In genomic region chr7:379456-380225, GRCh38 we compare ENCODE assay signal across 10 cellular contexts.
DNase-seq lines count a peak whose midpoint lies in the region; ATAC-seq and TF ChIP-seq lines count a peak whose summit lies in the region.
"Had no signal": no experiment of that assay in that cellular context is flagged by ENCODE, and none has a peak within 500 bp of the region (broad histone marks: within the 10 kb centered on the region; RNA-seq: fewer than 3 reads in every experiment).

No MANE protein-coding gene starts in this region.

- no peak for TF ChIP-seq CTCF in BJ (IDR thresholded peaks at IDR 0.05; ENCODE audit: insufficient read depth, low read depth, low read length)
- TF ChIP-seq CTCF in natural killer cell (IDR thresholded peaks at IDR 0.05) = no peak

- DNase-seq in BJ (ENCODE audit: low read depth) (no peak), natural killer cell (peak; percentile 17)
- no peak for DNase-seq in stimulated activated CD8-positive, alpha-beta memory T cell treated with anti-CD3 and anti-CD28 coated beads, Interleukin-4, amount 100 ng/mL, for 48 hours
- DNase-seq in activated T-helper 1 cell treated with anti-CD3 and anti-CD28 coated beads, Interleukin-12 subunit alpha, Interleukin-12 subunit beta, Interleukin-2, Interleukin-4 antibody, amounts not matched to agents 30 ng/mL and 10 ng/mL and 1 ng/mL, durations not matched to agents 14 hours and 24 hours and 36 hours (ENCODE audit: low spot score) = no peak

- H3K9me3 ChIP-seq in HUES48 (ENCODE audit: control insufficient read depth, insufficient read depth, low read length) = no peaks in the 10 kb centered on the region
- H3K9me3 ChIP-seq: neutrophil had no signal

- no peak overlapping the region for H3K27ac ChIP-seq in HUES48 (ENCODE audit: low read depth, low read length)
- H3K27ac ChIP-seq: body of pancreas, neutrophil had no signal

- peak overlapping the region; percentile 72 for H3K4me3 Mint-ChIP-seq in natural killer cell
- H3K4me3 Mint-ChIP-seq in activated T-helper 1 cell treated with anti-CD3 and anti-CD28 coated beads, Interleukin-12 subunit alpha, Interleukin-12 subunit beta, Interleukin-2, Interleukin-4 antibody, amounts not matched to agents 30 ng/mL and 10 ng/mL and 1 ng/mL, durations not matched to agents 14 hours and 24 hours and 36 hours = no peak overlapping the region

- intact Hi-C loops in natural killer cell (cut with micrococcal nuclease) = no loop called here
- intact Hi-C loops in activated T-helper 1 cell treated with anti-CD3 and anti-CD28 coated beads, Interleukin-12 subunit alpha, Interleukin-12 subunit beta, Interleukin-2, Interleukin-4 antibody, amounts not matched to agents 30 ng/mL and 10 ng/mL and 1 ng/mL, durations not matched to agents 14 hours and 24 hours and 36 hours (cut with micrococcal nuclease) = no loop called here

- peaks cover 13 to 16% of the 10 kb centered on the region in 2 donors for H3K27me3 Mint-ChIP-seq in natural killer cell (ENCODE audit: low read depth in 2 of 2)
- peaks cover 21% of the 10 kb centered on the region for H3K27me3 Mint-ChIP-seq in activated T-helper 1 cell treated with anti-CD3 and anti-CD28 coated beads, Interleukin-12 subunit alpha, Interleukin-12 subunit beta, Interleukin-2, Interleukin-4 antibody, amounts not matched to agents 30 ng/mL and 10 ng/mL and 1 ng/mL, durations not matched to agents 14 hours and 24 hours and 36 hours (ENCODE audit: insufficient read depth)

- H3K4me3 ChIP-seq in BJ (ENCODE audit: low read depth, low read length) = peak overlapping the region; percentile 16
- peak overlapping the region; percentile 53 for H3K4me3 ChIP-seq in HUES48 (ENCODE audit: low read depth, low read length)
- H3K4me3 ChIP-seq: body of pancreas had no signal

- POLR2A ChIA-PET in BJ (lab: Charles Lee) = no interaction called here

- H3K9ac ChIP-seq in HUES48 (ENCODE audit: low read depth, low read length) = no peak overlapping the region

- peaks cover 5% of the 10 kb centered on the region; the same call in 1 of the 2 replicates for H3K4me1 ChIP-seq in HUES48 (ENCODE audit: control insufficient read depth, insufficient read depth, low read length)
- H3K4me1 ChIP-seq: body of pancreas had no signal

- no peaks in the 10 kb centered on the region for H3K36me3 Mint-ChIP-seq in natural killer cell
- H3K36me3 Mint-ChIP-seq in activated T-helper 1 cell treated with anti-CD3 and anti-CD28 coated beads, Interleukin-12 subunit alpha, Interleukin-12 subunit beta, Interleukin-2, Interleukin-4 antibody, amounts not matched to agents 30 ng/mL and 10 ng/mL and 1 ng/mL, durations not matched to agents 14 hours and 24 hours and 36 hours (ENCODE audit: low read depth) = peaks cover 12% of the 10 kb centered on the region

- peak overlapping the region in 1 of 2 donors; percentile 61 for H3K27ac Mint-ChIP-seq in natural killer cell
- no peak overlapping the region for H3K27ac Mint-ChIP-seq in activated T-helper 1 cell treated with anti-CD3 and anti-CD28 coated beads, Interleukin-12 subunit alpha, Interleukin-12 subunit beta, Interleukin-2, Interleukin-4 antibody, amounts not matched to agents 30 ng/mL and 10 ng/mL and 1 ng/mL, durations not matched to agents 14 hours and 24 hours and 36 hours

- ATAC-seq in esophagus mucosa (peak; percentile 6), natural killer cell (peak in 2 of 3 donors; percentile 64 to 69), HG03196 (IDR thresholded peaks at IDR 0.05; ENCODE audit: unreplicated experiment) (no peak), GM18517 (IDR thresholded peaks at IDR 0.05; ENCODE audit: unreplicated experiment) (no peak)

- H3K36me3 ChIP-seq in BJ (ENCODE audit: control insufficient read depth, insufficient read depth, low read length) (no peaks in the 10 kb centered on the region), HUES48 (ENCODE audit: control insufficient read depth, insufficient read depth, low read length) (no peaks in the 10 kb centered on the region)
- H3K36me3 ChIP-seq: neutrophil had no signal

- CTCF ChIA-PET in BJ (lab: Yijun Ruan, JAX) = no interaction called here

- H3K27me3 ChIP-seq in BJ (ENCODE audit: control insufficient read depth, insufficient read depth, low read length) = peaks cover 4% of the 10 kb centered on the region
- peaks cover 12% of the 10 kb centered on the region for H3K27me3 ChIP-seq in HUES48 (ENCODE audit: control insufficient read depth, insufficient read depth, low read length)
- H3K27me3 ChIP-seq: body of pancreas had no signal

- peaks cover 13 to 30% of the 10 kb centered on the region in 2 donors for H3K4me1 Mint-ChIP-seq in natural killer cell
- peaks cover 15% of the 10 kb centered on the region for H3K4me1 Mint-ChIP-seq in activated T-helper 1 cell treated with anti-CD3 and anti-CD28 coated beads, Interleukin-12 subunit alpha, Interleukin-12 subunit beta, Interleukin-2, Interleukin-4 antibody, amounts not matched to agents 30 ng/mL and 10 ng/mL and 1 ng/mL, durations not matched to agents 14 hours and 24 hours and 36 hours (ENCODE audit: low read depth)

- no peaks in the 10 kb centered on the region for H3K9me3 Mint-ChIP-seq in natural killer cell
- peaks cover 21% of the 10 kb centered on the region for H3K9me3 Mint-ChIP-seq in activated T-helper 1 cell treated with anti-CD3 and anti-CD28 coated beads, Interleukin-12 subunit alpha, Interleukin-12 subunit beta, Interleukin-2, Interleukin-4 antibody, amounts not matched to agents 30 ng/mL and 10 ng/mL and 1 ng/mL, durations not matched to agents 14 hours and 24 hours and 36 hours

Comparison
In these comparisons a context has a peak if more than half of its experiments do, and no peak if none do; other contexts are left out.
1. ATAC-seq: peak in esophagus mucosa (single experiment) and natural killer cell (2 of 3); none in HG03196 (single experiment) and GM18517 (single experiment).